ENCODE assay signal across 28 cellular contexts in genomic region chr10:68759967-68760366, GRCh38.
"Had no signal": no experiment of that assay in that cellular context is flagged by ENCODE, and none has a peak within 500 bp of the region (broad histone marks: within the 10 kb centered on the region; RNA-seq: fewer than 3 reads in every experiment).

No MANE protein-coding gene starts in this region.

- H3K4me3 Mint-ChIP-seq: activated CD4-positive, alpha-beta memory T cell treated with anti-CD3 and anti-CD28 coated beads, Interleukin-2, amount 10 ng/mL, durations not matched to agents 7 days and 5 days; activated CD4-positive, alpha-beta T cell treated with anti-CD3 and anti-CD28 coated beads for 36 hours; activated CD4-positive, alpha-beta T cell treated with anti-CD3 and anti-CD28 coated beads, Interleukin-2, amount 10 ng/mL, durations not matched to agents 7 days and 5 days; activated naive CD4-positive, alpha-beta T cell treated with anti-CD3 and anti-CD28 coated beads for 36 hours; activated naive CD8-positive, alpha-beta T cell treated with anti-CD3 and anti-CD28 coated beads, Interleukin-2, amount 50 U/mL, for 24 hours; activated T-cell treated with anti-CD3 and anti-CD28 coated beads, Interleukin-2, amount 50 U/mL, for 24 hours; brain; T-helper 1 cell treated with Interleukin-12 subunit alpha and Interleukin-12 subunit beta and Interleukin-4 antibody, amounts not matched to agents 30 μg/mL and 1 μg/mL, for 36 hours; T-helper 2 cell treated with Interferon-gamma antibody and Interleukin-4, amounts not matched to agents 5 μg/mL and 100 μg/mL, for 36 hours had no signal

- H3K4me3 ChIP-seq: SJSA1 had no signal

- H3K36me3 Mint-ChIP-seq: activated naive CD4-positive, alpha-beta T cell treated with anti-CD3 and anti-CD28 coated beads, Interleukin-2, amount 50 U/mL, for 72 hours had no signal

- H3K27ac ChIP-seq: KMS-11, SJSA1 had no signal

- H3K4me1 Mint-ChIP-seq: activated CD4-positive, alpha-beta memory T cell treated with anti-CD3 and anti-CD28 coated beads, Interleukin-2, amount 10 ng/mL, durations not matched to agents 7 days and 5 days; activated CD4-positive, alpha-beta T cell treated with anti-CD3 and anti-CD28 coated beads, Interleukin-2, amount 10 ng/mL, durations not matched to agents 7 days and 5 days; activated naive CD8-positive, alpha-beta T cell treated with anti-CD3 and anti-CD28 coated beads, Interleukin-2, amount 50 U/mL, for 24 hours; brain had no signal

- H3K9ac ChIP-seq: KMS-11, SK-N-SH had no signal

- DNase-seq: activated CD4-positive, alpha-beta memory T cell treated with anti-CD3 and anti-CD28 coated beads, Interleukin-2, amount 10 ng/mL, durations not matched to agents 7 days and 5 days; activated CD4-positive, alpha-beta T cell treated with anti-CD3 and anti-CD28 coated beads for 36 hours; activated CD4-positive, alpha-beta T cell treated with anti-CD3 and anti-CD28 coated beads, Interleukin-2, amount 10 ng/mL, durations not matched to agents 7 days and 5 days; activated gamma-delta T cell; activated naive CD4-positive, alpha-beta T cell treated with anti-CD3 and anti-CD28 coated beads for 36 hours; activated naive CD8-positive, alpha-beta T cell treated with anti-CD3 and anti-CD28 coated beads, Interleukin-2, amount 50 U/mL, for 24 hours; activated T-cell treated with anti-CD3 and anti-CD28 coated beads, Interleukin-2, amount 50 U/mL, for 24 hours; anterior cingulate cortex; central memory CD4-positive, alpha-beta T cell; MM.1S; MV-4-11; NCI-H1092; NCI-H1436 treated with DMSO at 0.1 percent for 48 hours; NCI-H1694 treated with DMSO at 0.1 percent for 48 hours; NCI-H2029; NCI-H345; NCI-H524 treated with DMSO at 0.1 percent for 48 hours; SHP77; SK-N-SH had no signal

- ATAC-seq: activated CD4-positive, alpha-beta T cell treated with anti-CD3 and anti-CD28 coated beads for 36 hours; activated CD4-positive, CD25-positive, alpha-beta regulatory T cell treated with anti-CD3 and anti-CD28 coated beads, Interleukin-2, amount 50 U/mL, for 24 hours; activated naive CD4-positive, alpha-beta T cell treated with anti-CD3 and anti-CD28 coated beads, Interleukin-2, amount 50 U/mL, for 72 hours; activated naive CD8-positive, alpha-beta T cell treated with anti-CD3 and anti-CD28 coated beads, Interleukin-2, amount 50 U/mL, for 24 hours; Panc1 had no signal

- H3K27ac Mint-ChIP-seq: activated CD4-positive, alpha-beta memory T cell treated with anti-CD3 and anti-CD28 coated beads, Interleukin-2, amount 10 ng/mL, durations not matched to agents 7 days and 5 days; activated CD4-positive, alpha-beta T cell treated with anti-CD3 and anti-CD28 coated beads for 36 hours; activated CD4-positive, alpha-beta T cell treated with anti-CD3 and anti-CD28 coated beads, Interleukin-2, amount 10 ng/mL, durations not matched to agents 7 days and 5 days; activated naive CD4-positive, alpha-beta T cell treated with anti-CD3 and anti-CD28 coated beads for 36 hours; activated naive CD4-positive, alpha-beta T cell treated with anti-CD3 and anti-CD28 coated beads, Interleukin-2, amount 50 U/mL, for 72 hours; activated naive CD8-positive, alpha-beta T cell treated with anti-CD3 and anti-CD28 coated beads, Interleukin-2, amount 50 U/mL, for 24 hours; activated T-cell treated with anti-CD3 and anti-CD28 coated beads, Interleukin-2, amount 50 U/mL, for 24 hours; activated T-helper 2 cell treated with anti-CD3 and anti-CD28 coated beads, Interferon-gamma antibody, Interleukin-2, Interleukin-4, amounts not matched to agents 10 μg/mL and 5 μg/mL and 100 μg/mL, durations not matched to agents 14 hours and 24 hours and 36 hours; T-helper 1 cell treated with Interleukin-12 subunit alpha and Interleukin-12 subunit beta and Interleukin-4 antibody, amounts not matched to agents 30 μg/mL and 1 μg/mL, for 36 hours; T-helper 2 cell treated with Interferon-gamma antibody and Interleukin-4, amounts not matched to agents 5 μg/mL and 100 μg/mL, for 36 hours had no signal

- H3K27me3 ChIP-seq: SJSA1 had no signal

- H3K9me3 ChIP-seq: SJSA1, SK-N-SH had no signal

- H3K27me3 Mint-ChIP-seq: activated CD4-positive, alpha-beta memory T cell treated with anti-CD3 and anti-CD28 coated beads, Interleukin-2, amount 10 ng/mL, durations not matched to agents 7 days and 5 days; activated CD4-positive, alpha-beta T cell treated with anti-CD3 and anti-CD28 coated beads for 36 hours; activated CD4-positive, alpha-beta T cell treated with anti-CD3 and anti-CD28 coated beads, Interleukin-2, amount 10 ng/mL, durations not matched to agents 7 days and 5 days; activated naive CD8-positive, alpha-beta T cell treated with anti-CD3 and anti-CD28 coated beads, Interleukin-2, amount 50 U/mL, for 24 hours; activated T-cell treated with anti-CD3 and anti-CD28 coated beads, Interleukin-2, amount 50 U/mL, for 24 hours; brain had no signal

- H3K4me1 ChIP-seq: SJSA1 had no signal

- H3K9me3 Mint-ChIP-seq: activated CD4-positive, alpha-beta memory T cell treated with anti-CD3 and anti-CD28 coated beads, Interleukin-2, amount 10 ng/mL, durations not matched to agents 7 days and 5 days; activated CD4-positive, alpha-beta T cell treated with anti-CD3 and anti-CD28 coated beads, Interleukin-2, amount 10 ng/mL, durations not matched to agents 7 days and 5 days; activated naive CD4-positive, alpha-beta T cell treated with anti-CD3 and anti-CD28 coated beads for 36 hours; activated naive CD4-positive, alpha-beta T cell treated with anti-CD3 and anti-CD28 coated beads, Interleukin-2, amount 50 U/mL, for 72 hours; activated naive CD8-positive, alpha-beta T cell treated with anti-CD3 and anti-CD28 coated beads, Interleukin-2, amount 50 U/mL, for 24 hours; activated T-cell treated with anti-CD3 and anti-CD28 coated beads, Interleukin-2, amount 50 U/mL, for 24 hours; activated T-helper 2 cell treated with anti-CD3 and anti-CD28 coated beads, Interferon-gamma antibody, Interleukin-2, Interleukin-4, amounts not matched to agents 10 μg/mL and 5 μg/mL and 100 μg/mL, durations not matched to agents 14 hours and 24 hours and 36 hours; brain; T-helper 1 cell treated with Interleukin-12 subunit alpha and Interleukin-12 subunit beta and Interleukin-4 antibody, amounts not matched to agents 30 μg/mL and 1 μg/mL, for 36 hours; T-helper 2 cell treated with Interferon-gamma antibody and Interleukin-4, amounts not matched to agents 5 μg/mL and 100 μg/mL, for 36 hours had no signal
